ENCODE assay signal across 1 cellular context in the genomic region with DNA sequence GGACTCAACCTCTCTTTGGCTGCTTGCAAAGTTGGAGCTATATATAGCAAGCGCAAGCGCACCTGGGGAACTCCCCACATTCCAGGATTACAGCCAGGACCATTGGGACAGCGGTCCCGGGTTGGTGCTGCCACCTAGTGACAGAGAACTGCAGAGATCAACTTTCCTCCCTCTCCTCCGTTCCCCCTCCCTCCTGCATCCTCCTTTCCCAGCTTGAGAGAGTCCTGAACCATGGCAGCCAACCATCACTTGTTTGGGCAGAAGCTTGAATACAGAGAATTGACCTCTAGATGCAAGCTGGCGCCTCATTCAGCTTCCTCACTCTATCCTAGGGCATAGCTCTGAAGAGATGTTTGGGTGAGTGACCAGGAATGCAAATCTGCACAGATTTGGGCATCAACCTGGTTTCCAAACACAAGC.
A peak's percentile ranks its signal among the peaks of the same experiment; 100 is the strongest.
TF ChIP-seq lines count a peak whose summit lies in the region.

No MANE protein-coding gene starts in this region.

TF ChIP-seq in H1, 55 proteins besides CTCF, POLR2A, EP300 and RAD21:
- no peak for TF ChIP-seq CHD1 (IDR thresholded peaks at IDR 0.05; ENCODE audit: low read depth, low read length)
- TF ChIP-seq YY1 (IDR thresholded peaks at IDR 0.05; ENCODE audit: low read depth, low read length): peak; percentile 44; the same call in 1 of the 2 replicates
- TF ChIP-seq TEAD4 (IDR thresholded peaks at IDR 0.05; ENCODE audit: low read depth, low read length): peak; percentile 99
- TF ChIP-seq SP1 (IDR thresholded peaks at IDR 0.05; ENCODE audit: low read depth, low read length): peak; percentile 74
- TF ChIP-seq EGR1 (IDR thresholded peaks at IDR 0.05; ENCODE audit: borderline replicate concordance, low read depth, low read length): no peak; the same call in 1 of the 2 replicates
- TF ChIP-seq BACH1 (IDR thresholded peaks at IDR 0.05; ENCODE audit: low read length): no peak
- no peak for TF ChIP-seq ZNF274 (IDR thresholded peaks at IDR 0.05; ENCODE audit: borderline replicate concordance, extremely low read depth, low read length)
- peak; percentile 35 for TF ChIP-seq NRF1 (IDR thresholded peaks at IDR 0.05; ENCODE audit: low read depth, low read length)
- no peak for TF ChIP-seq RNF2 (IDR thresholded peaks at IDR 0.05; ENCODE audit: borderline replicate concordance, low read depth, low read length, missing control alignments, poor library complexity, severe bottlenecking)
- TF ChIP-seq GABPA (IDR thresholded peaks at IDR 0.05; ENCODE audit: borderline replicate concordance, insufficient read depth, low read length): no peak
- TF ChIP-seq RBBP5 (IDR thresholded peaks at IDR 0.05; ENCODE audit: borderline replicate concordance, low read depth, low read length): no peak
- TF ChIP-seq JUN (IDR thresholded peaks at IDR 0.05; ENCODE audit: low read depth, low read length): no peak
- TF ChIP-seq KDM5A (IDR thresholded peaks at IDR 0.05; ENCODE audit: low read length): no peak
- TF ChIP-seq ASH2L (IDR thresholded peaks at IDR 0.05; ENCODE audit: low read length): no peak
- TF ChIP-seq SIN3A (conservative IDR thresholded peaks at IDR 0.05 in 1 of 2, IDR thresholded peaks at IDR 0.05 in 1 of 2; ENCODE audit: low read depth in 1 of 2, low read length in 2 of 2): no peak
- TF ChIP-seq TCF12 (IDR thresholded peaks at IDR 0.05; ENCODE audit: low read depth, low read length): peak; percentile 76; the same call in 1 of the 2 replicates
- no peak for TF ChIP-seq TAF7 (optimal IDR thresholded peaks at IDR 0.05; ENCODE audit: borderline replicate concordance, low read depth, low read length)
- 0 out of 2 replicates have a peak, but pooled peaks have one; percentile 45 for TF ChIP-seq JUND (IDR thresholded peaks at IDR 0.05; ENCODE audit: low read length)
- TF ChIP-seq FOSL1 (IDR thresholded peaks at IDR 0.05; ENCODE audit: insufficient read depth, low read depth, low read length): no peak
- TF ChIP-seq KDM4A (IDR thresholded peaks at IDR 0.05; ENCODE audit: low read depth, low read length, severe bottlenecking): no peak
- TF ChIP-seq RXRA (IDR thresholded peaks at IDR 0.05; ENCODE audit: insufficient read depth, low read depth, low read length): no peak
- TF ChIP-seq SIRT6 (IDR thresholded peaks at IDR 0.05; ENCODE audit: low read length): no peak
- TF ChIP-seq CEBPB (IDR thresholded peaks at IDR 0.05; ENCODE audit: low read depth, low read length): no peak
- TF ChIP-seq GTF2F1 (IDR thresholded peaks at IDR 0.05; ENCODE audit: borderline replicate concordance, low read depth, low read length): no peak
- TF ChIP-seq MAFK (IDR thresholded peaks at IDR 0.05; ENCODE audit: low read depth, low read length): no peak
- no peak for TF ChIP-seq BRCA1 (IDR thresholded peaks at IDR 0.05; ENCODE audit: low read depth, low read length)
- TF ChIP-seq SP2 (IDR thresholded peaks at IDR 0.05; ENCODE audit: low read length): no peak
- TF ChIP-seq CBX8 (IDR thresholded peaks at IDR 0.05; ENCODE audit: borderline replicate concordance, low read depth, low read length): no peak
- TF ChIP-seq, protein P1, sequence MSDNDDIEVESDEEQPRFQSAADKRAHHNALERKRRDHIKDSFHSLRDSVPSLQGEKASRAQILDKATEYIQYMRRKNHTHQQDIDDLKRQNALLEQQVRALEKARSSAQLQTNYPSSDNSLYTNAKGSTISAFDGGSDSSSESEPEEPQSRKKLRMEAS (IDR thresholded peaks at IDR 0.05): no peak
- TF ChIP-seq, protein P2, sequence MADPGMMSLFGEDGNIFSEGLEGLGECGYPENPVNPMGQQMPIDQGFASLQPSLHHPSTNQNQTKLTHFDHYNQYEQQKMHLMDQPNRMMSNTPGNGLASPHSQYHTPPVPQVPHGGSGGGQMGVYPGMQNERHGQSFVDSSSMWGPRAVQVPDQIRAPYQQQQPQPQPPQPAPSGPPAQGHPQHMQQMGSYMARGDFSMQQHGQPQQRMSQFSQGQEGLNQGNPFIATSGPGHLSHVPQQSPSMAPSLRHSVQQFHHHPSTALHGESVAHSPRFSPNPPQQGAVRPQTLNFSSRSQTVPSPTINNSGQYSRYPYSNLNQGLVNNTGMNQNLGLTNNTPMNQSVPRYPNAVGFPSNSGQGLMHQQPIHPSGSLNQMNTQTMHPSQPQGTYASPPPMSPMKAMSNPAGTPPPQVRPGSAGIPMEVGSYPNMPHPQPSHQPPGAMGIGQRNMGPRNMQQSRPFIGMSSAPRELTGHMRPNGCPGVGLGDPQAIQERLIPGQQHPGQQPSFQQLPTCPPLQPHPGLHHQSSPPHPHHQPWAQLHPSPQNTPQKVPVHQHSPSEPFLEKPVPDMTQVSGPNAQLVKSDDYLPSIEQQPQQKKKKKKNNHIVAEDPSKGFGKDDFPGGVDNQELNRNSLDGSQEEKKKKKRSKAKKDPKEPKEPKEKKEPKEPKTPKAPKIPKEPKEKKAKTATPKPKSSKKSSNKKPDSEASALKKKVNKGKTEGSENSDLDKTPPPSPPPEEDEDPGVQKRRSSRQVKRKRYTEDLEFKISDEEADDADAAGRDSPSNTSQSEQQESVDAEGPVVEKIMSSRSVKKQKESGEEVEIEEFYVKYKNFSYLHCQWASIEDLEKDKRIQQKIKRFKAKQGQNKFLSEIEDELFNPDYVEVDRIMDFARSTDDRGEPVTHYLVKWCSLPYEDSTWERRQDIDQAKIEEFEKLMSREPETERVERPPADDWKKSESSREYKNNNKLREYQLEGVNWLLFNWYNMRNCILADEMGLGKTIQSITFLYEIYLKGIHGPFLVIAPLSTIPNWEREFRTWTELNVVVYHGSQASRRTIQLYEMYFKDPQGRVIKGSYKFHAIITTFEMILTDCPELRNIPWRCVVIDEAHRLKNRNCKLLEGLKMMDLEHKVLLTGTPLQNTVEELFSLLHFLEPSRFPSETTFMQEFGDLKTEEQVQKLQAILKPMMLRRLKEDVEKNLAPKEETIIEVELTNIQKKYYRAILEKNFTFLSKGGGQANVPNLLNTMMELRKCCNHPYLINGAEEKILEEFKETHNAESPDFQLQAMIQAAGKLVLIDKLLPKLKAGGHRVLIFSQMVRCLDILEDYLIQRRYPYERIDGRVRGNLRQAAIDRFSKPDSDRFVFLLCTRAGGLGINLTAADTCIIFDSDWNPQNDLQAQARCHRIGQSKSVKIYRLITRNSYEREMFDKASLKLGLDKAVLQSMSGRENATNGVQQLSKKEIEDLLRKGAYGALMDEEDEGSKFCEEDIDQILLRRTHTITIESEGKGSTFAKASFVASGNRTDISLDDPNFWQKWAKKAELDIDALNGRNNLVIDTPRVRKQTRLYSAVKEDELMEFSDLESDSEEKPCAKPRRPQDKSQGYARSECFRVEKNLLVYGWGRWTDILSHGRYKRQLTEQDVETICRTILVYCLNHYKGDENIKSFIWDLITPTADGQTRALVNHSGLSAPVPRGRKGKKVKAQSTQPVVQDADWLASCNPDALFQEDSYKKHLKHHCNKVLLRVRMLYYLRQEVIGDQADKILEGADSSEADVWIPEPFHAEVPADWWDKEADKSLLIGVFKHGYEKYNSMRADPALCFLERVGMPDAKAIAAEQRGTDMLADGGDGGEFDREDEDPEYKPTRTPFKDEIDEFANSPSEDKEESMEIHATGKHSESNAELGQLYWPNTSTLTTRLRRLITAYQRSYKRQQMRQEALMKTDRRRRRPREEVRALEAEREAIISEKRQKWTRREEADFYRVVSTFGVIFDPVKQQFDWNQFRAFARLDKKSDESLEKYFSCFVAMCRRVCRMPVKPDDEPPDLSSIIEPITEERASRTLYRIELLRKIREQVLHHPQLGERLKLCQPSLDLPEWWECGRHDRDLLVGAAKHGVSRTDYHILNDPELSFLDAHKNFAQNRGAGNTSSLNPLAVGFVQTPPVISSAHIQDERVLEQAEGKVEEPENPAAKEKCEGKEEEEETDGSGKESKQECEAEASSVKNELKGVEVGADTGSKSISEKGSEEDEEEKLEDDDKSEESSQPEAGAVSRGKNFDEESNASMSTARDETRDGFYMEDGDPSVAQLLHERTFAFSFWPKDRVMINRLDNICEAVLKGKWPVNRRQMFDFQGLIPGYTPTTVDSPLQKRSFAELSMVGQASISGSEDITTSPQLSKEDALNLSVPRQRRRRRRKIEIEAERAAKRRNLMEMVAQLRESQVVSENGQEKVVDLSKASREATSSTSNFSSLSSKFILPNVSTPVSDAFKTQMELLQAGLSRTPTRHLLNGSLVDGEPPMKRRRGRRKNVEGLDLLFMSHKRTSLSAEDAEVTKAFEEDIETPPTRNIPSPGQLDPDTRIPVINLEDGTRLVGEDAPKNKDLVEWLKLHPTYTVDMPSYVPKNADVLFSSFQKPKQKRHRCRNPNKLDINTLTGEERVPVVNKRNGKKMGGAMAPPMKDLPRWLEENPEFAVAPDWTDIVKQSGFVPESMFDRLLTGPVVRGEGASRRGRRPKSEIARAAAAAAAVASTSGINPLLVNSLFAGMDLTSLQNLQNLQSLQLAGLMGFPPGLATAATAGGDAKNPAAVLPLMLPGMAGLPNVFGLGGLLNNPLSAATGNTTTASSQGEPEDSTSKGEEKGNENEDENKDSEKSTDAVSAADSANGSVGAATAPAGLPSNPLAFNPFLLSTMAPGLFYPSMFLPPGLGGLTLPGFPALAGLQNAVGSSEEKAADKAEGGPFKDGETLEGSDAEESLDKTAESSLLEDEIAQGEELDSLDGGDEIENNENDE (IDR thresholded peaks at IDR 0.05; ENCODE audit: insufficient replicate concordance, low read length): no peak
- TF ChIP-seq, protein P3, sequence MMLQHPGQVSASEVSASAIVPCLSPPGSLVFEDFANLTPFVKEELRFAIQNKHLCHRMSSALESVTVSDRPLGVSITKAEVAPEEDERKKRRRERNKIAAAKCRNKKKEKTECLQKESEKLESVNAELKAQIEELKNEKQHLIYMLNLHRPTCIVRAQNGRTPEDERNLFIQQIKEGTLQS (IDR thresholded peaks at IDR 0.05; ENCODE audit: insufficient read depth, low read depth, low read length): no peak
- TF ChIP-seq SIX5 (IDR thresholded peaks at IDR 0.05; ENCODE audit: low read depth, low read length): no peak
- no peak for TF ChIP-seq HDAC2 (IDR thresholded peaks at IDR 0.05; ENCODE audit: borderline replicate concordance in 1 of 2, low read depth in 2 of 2, low read length in 2 of 2)
- TF ChIP-seq CTBP2 (IDR thresholded peaks at IDR 0.05; ENCODE audit: borderline replicate concordance, insufficient read depth, insufficient read length, low read length): no peak
- TF ChIP-seq SUZ12 (IDR thresholded peaks at IDR 0.05; ENCODE audit: low read length): no peak
- TF ChIP-seq NANOG (IDR thresholded peaks at IDR 0.05; ENCODE audit: insufficient read depth, low read depth, low read length, poor library complexity, severe bottlenecking): no peak
- TF ChIP-seq SRF (IDR thresholded peaks at IDR 0.05; ENCODE audit: low read depth, low read length): 0 out of 2 replicates have a peak, but pooled peaks have one; percentile 29
- TF ChIP-seq SP4 (IDR thresholded peaks at IDR 0.05; ENCODE audit: low read length): peak; percentile 60; the same call in 1 of the 2 replicates
- no peak for TF ChIP-seq EZH2 (IDR thresholded peaks at IDR 0.05; ENCODE audit: low read depth, low read length, severe bottlenecking)
- TF ChIP-seq HDAC6 (IDR thresholded peaks at IDR 0.05; ENCODE audit: low read depth, low read length): no peak
- TF ChIP-seq CREB1 (IDR thresholded peaks at IDR 0.05): no peak
- no peak for TF ChIP-seq SAP30 (IDR thresholded peaks at IDR 0.05; ENCODE audit: insufficient read depth, insufficient replicate concordance, low read length)
- peak; percentile 36; the same call in 1 of the 2 replicates for TF ChIP-seq TBP (IDR thresholded peaks at IDR 0.05; ENCODE audit: low read depth, low read length)
